In the genomic region with DNA sequence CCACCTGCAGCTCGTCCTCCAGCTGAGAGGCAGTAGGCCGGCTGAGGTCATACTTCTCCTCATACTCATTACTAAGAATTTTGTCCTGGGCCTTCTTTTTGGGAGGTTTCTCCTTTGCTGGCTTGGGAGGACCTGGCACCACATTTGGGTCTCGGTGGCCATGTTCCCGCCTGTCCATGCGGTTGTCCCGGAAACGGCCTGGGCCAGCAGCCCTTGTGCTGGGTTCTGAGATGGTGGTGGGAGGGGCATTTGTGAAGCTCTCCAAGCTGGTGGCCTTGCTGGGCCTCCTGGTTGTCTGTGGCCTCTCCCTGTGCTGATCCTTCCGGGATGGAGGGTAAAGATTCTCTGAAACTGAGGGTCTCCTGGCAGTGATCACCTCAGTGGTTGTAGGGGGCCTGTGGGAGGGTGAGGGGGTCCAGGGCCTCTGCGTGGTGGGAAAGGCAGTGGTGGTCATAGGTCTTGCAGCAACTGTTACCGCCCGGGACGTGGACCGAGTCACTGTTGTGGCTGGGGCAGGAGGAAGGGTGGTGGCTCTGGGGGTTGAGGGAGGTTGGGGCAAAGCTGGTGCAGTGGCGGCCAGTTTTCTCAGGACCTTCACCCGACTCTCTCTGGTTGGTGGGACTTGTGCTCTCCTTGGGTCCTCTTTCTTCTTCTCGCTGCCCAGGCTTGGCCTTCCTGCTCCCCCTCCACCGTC, we compare ENCODE assay signal across 15 cellular contexts. TPM values are rescaled to one million over a fixed set of nuclear protein-coding genes. Genes with fewer than 3 reads are reported as not detected.
A peak's percentile ranks its signal among the peaks of the same experiment; 100 is the strongest.
DNase-seq lines count a peak whose midpoint lies in the region; ATAC-seq and TF ChIP-seq lines count a peak whose summit lies in the region.
"Had no signal": no experiment of that assay in that cellular context is flagged by ENCODE, and none has a peak within 500 bp of the region (broad histone marks: within the 10 kb centered on the region; RNA-seq: fewer than 3 reads in every experiment).

No MANE protein-coding gene starts in this region.

- H3K36me3 Mint-ChIP-seq in chondrocyte (ENCODE audit: low read depth), result peaks cover 12% of the 10 kb centered on the region
- H3K36me3 Mint-ChIP-seq in activated CD8-positive, alpha-beta T cell treated with anti-CD3 and anti-CD28 coated beads for 36 hours (ENCODE audit: low read depth), result no peaks in the 10 kb centered on the region

- H3K9me3 ChIP-seq in lower lobe of right lung (no peaks in the 10 kb centered on the region), skeletal muscle tissue (ENCODE audit: control insufficient read depth in 3 of 3, low read length in 3 of 3) (no peaks in the 10 kb centered on the region)
- H3K9me3 ChIP-seq: BE2C had no signal

- H3K4me3 Mint-ChIP-seq in chondrocyte (ENCODE audit: unreplicated experiment), result no peak overlapping the region
- H3K4me3 Mint-ChIP-seq in activated CD8-positive, alpha-beta T cell treated with anti-CD3 and anti-CD28 coated beads for 36 hours, result no peak overlapping the region

- H3K27ac Mint-ChIP-seq in chondrocyte (ENCODE audit: unreplicated experiment), result peak overlapping the region; percentile 97
- H3K27ac Mint-ChIP-seq in activated CD8-positive, alpha-beta T cell treated with anti-CD3 and anti-CD28 coated beads for 36 hours, result no peak overlapping the region

- H3K27me3 Mint-ChIP-seq in chondrocyte (ENCODE audit: low read depth), result no peaks in the 10 kb centered on the region
- H3K27me3 Mint-ChIP-seq in activated CD8-positive, alpha-beta T cell treated with anti-CD3 and anti-CD28 coated beads for 36 hours, result peaks cover 9% of the 10 kb centered on the region

- no peak for DNase-seq in AG09309 (ENCODE audit: low read depth)
- DNase-seq in chondrocyte (ENCODE audit: low spot score), result no peak
- DNase-seq in lower lobe of right lung, result no peak
- no peak for DNase-seq in cortex of kidney (lab: John Stamatoyannopoulos, UW)
- no peak for DNase-seq in GM19240 (ENCODE audit: insufficient read length, low spot score)
- no peak for DNase-seq in NCI-H2171 treated with DMSO at 0.1 percent for 48 hours (lab: John Stamatoyannopoulos, UW)
- no peak for DNase-seq in activated CD8-positive, alpha-beta T cell treated with anti-CD3 and anti-CD28 coated beads for 36 hours
- DNase-seq: activated CD4-positive, alpha-beta T cell treated with anti-CD3 and anti-CD28 coated beads for 48 hours; activated naive CD4-positive, alpha-beta T cell treated with Interleukin-2 at 50 U/mL for 16 hours; BE2C; dorsolateral prefrontal cortex; EL; KG1; NCI-H187 treated with DMSO at 0.1 percent for 48 hours had no signal

- intact Hi-C loops in lower lobe of right lung (cut with DNase I), result no loop called here
- intact Hi-C loops in activated CD8-positive, alpha-beta T cell treated with anti-CD3 and anti-CD28 coated beads for 36 hours (cut with micrococcal nuclease), result no loop called here

- peaks cover 25% of the 10 kb centered on the region for H3K4me1 ChIP-seq in lower lobe of right lung
- H3K4me1 ChIP-seq in skeletal muscle tissue (ENCODE audit: control insufficient read depth in 3 of 3, insufficient read depth in 3 of 3, low read length in 3 of 3), result peaks cover 13 to 22% (median 14%) of the 10 kb centered on the region in 3 donors

- H3K36me3 ChIP-seq in lower lobe of right lung, result no peaks in the 10 kb centered on the region
- H3K36me3 ChIP-seq in skeletal muscle tissue (ENCODE audit: control insufficient read depth in 3 of 3, insufficient read depth in 3 of 3, low read length in 3 of 3), result no peaks in the 10 kb centered on the region
- H3K36me3 ChIP-seq: BE2C had no signal

- H3K9ac ChIP-seq in skeletal muscle tissue (ENCODE audit: low read depth in 1 of 3, low read length in 3 of 3), result peak overlapping the region in 2 of 3 donors; percentile 16 to 38

- H3K27me3 ChIP-seq in lower lobe of right lung (ENCODE audit: low read depth) (no peaks in the 10 kb centered on the region), skeletal muscle tissue (ENCODE audit: control insufficient read depth in 3 of 3, insufficient read depth in 3 of 3, low read length in 3 of 3) (peaks cover 0 to 2% (median 0%) of the 10 kb centered on the region in 3 donors)
- H3K27me3 ChIP-seq: BE2C had no signal

- peaks cover 43% of the 10 kb centered on the region for H3K4me1 Mint-ChIP-seq in chondrocyte (ENCODE audit: low read depth)
- peaks cover 13% of the 10 kb centered on the region for H3K4me1 Mint-ChIP-seq in activated CD8-positive, alpha-beta T cell treated with anti-CD3 and anti-CD28 coated beads for 36 hours (ENCODE audit: low read depth)

- no peak overlapping the region for H3K27ac ChIP-seq in lower lobe of right lung
- peak overlapping the region; percentile 65 for H3K27ac ChIP-seq in skeletal muscle tissue (ENCODE audit: low read depth, low read length)

- H3K9me3 Mint-ChIP-seq in chondrocyte (ENCODE audit: low read depth), result no peaks in the 10 kb centered on the region
- H3K9me3 Mint-ChIP-seq in activated CD8-positive, alpha-beta T cell treated with anti-CD3 and anti-CD28 coated beads for 36 hours, result no peaks in the 10 kb centered on the region

- ATAC-seq in lower lobe of right lung, result no peak
- no peak for ATAC-seq in activated CD8-positive, alpha-beta T cell treated with anti-CD3 and anti-CD28 coated beads for 36 hours

- H3K4me3 ChIP-seq in AG09309 (ENCODE audit: control insufficient read depth, low read depth, low read length) (peak overlapping the region; percentile 65), lower lobe of right lung (peak overlapping the region; percentile 40), skeletal muscle tissue (ENCODE audit: low read length in 3 of 3) (peak overlapping the region; percentile 41 to 75 (median 73))

- TF ChIP-seq CTCF in AG09309 (IDR thresholded peaks at IDR 0.05; ENCODE audit: control insufficient read depth, insufficient read depth, low read depth, low read length, missing control alignments), result no peak
- no peak for TF ChIP-seq CTCF in chondrocyte (IDR thresholded peaks at IDR 0.05)
- TF ChIP-seq CTCF in lower lobe of right lung (IDR thresholded peaks at IDR 0.05), result no peak
- TF ChIP-seq CTCF in activated CD8-positive, alpha-beta T cell treated with anti-CD3 and anti-CD28 coated beads for 36 hours (IDR thresholded peaks at IDR 0.05), result no peak

- POLR2A ChIA-PET in activated CD8-positive, alpha-beta T cell treated with anti-CD3 and anti-CD28 coated beads for 36 hours (lab: Charles Lee), result no interaction called here

- CTCF ChIA-PET in activated CD8-positive, alpha-beta T cell treated with anti-CD3 and anti-CD28 coated beads for 36 hours (lab: Charles Lee), result interaction anchor here (1.6 to 4.8 kb wide), 5 partner anchors 16 to 341 kb away, joined by 6 to 28 read pairs (median 8); no protein-coding TSS in a partner anchor

RNA-seq across cellular contexts. Expression of a gene that starts 2.5 kb away (rescaled TPM):
- total RNA-seq in chondrocyte, result 1,151 to 1,607 TPM (median 1,574 TPM) in 3 replicates
- 148 TPM for total RNA-seq in lower lobe of right lung
- 25.6 TPM for total RNA-seq in skeletal muscle tissue
- not detected for total RNA-seq in activated CD8-positive, alpha-beta T cell treated with anti-CD3 and anti-CD28 coated beads for 36 hours

Comparison
In these comparisons a context has a peak if more than half of its experiments do, and no peak if none do; other contexts are left out.
1. RNA of a gene that starts 2.5 kb away (total RNA-seq): 1,151 to 1,607 TPM in chondrocyte, 148 TPM in lower lobe of right lung (single experiment) and 25.6 TPM in skeletal muscle tissue (single experiment); not detected in activated CD8-positive, alpha-beta T cell treated with anti-CD3 and anti-CD28 coated beads for 36 hours; every median in the first group is over 10 times any median in the second.
2. Peak in every context shown above with its lines, with median percentiles within 50 percentile points of each other: H3K4me3 ChIP-seq.